ENCODE assay signal across 1 cellular context in genomic region chr11:69826773-69827172, GRCh38.
TF ChIP-seq lines count a peak whose summit lies in the region.

No MANE protein-coding gene starts in this region.

TF ChIP-seq in H1, 55 proteins besides CTCF, POLR2A, EP300 and RAD21 (continued from another document):
- TF ChIP-seq ATF2 (IDR thresholded peaks at IDR 0.05; ENCODE audit: low read length) (no peak), MAX (IDR thresholded peaks at IDR 0.05) (no peak), CHD2 (IDR thresholded peaks at IDR 0.05; ENCODE audit: low read length) (no peak), GTF2F1 (IDR thresholded peaks at IDR 0.05; ENCODE audit: borderline replicate concordance, low read depth, low read length) (no peak), JUND (IDR thresholded peaks at IDR 0.05; ENCODE audit: low read length) (no peak), EGR1 (IDR thresholded peaks at IDR 0.05; ENCODE audit: borderline replicate concordance, low read depth, low read length) (no peak), SRF (IDR thresholded peaks at IDR 0.05; ENCODE audit: low read depth, low read length) (no peak)
TF ChIP-seq in H1: peak in this region for 0.
